Comparison of ENCODE assay signal across 22 cellular contexts in genomic region chr11:1387521-1387920, GRCh38. TPM values are rescaled to one million over a fixed set of nuclear protein-coding genes. Genes with fewer than 3 reads are reported as not detected.
DNase-seq lines count a peak whose midpoint lies in the region; ATAC-seq and TF ChIP-seq lines count a peak whose summit lies in the region.
"Had no signal": no experiment of that assay in that cellular context is flagged by ENCODE, and none has a peak within 500 bp of the region (broad histone marks: within the 10 kb centered on the region; RNA-seq: fewer than 3 reads in every experiment).

No MANE protein-coding gene starts in this region.

- peaks cover 39% of the 10 kb centered on the region for H3K27me3 Mint-ChIP-seq in activated CD4-positive, alpha-beta T cell treated with anti-CD3 and anti-CD28 coated beads, Interleukin-2, amount 10 ng/mL, durations not matched to agents 24 days and 14 days
- peaks cover 14% of the 10 kb centered on the region for H3K27me3 Mint-ChIP-seq in CD8-positive, alpha-beta T cell (ENCODE audit: low read depth)
- peaks cover 17% of the 10 kb centered on the region for H3K27me3 Mint-ChIP-seq in central memory CD8-positive, alpha-beta T cell
- peaks cover 70% of the 10 kb centered on the region for H3K27me3 Mint-ChIP-seq in nephron progenitor cell (ENCODE audit: low read depth, poor library complexity)

- H3K79me2 ChIP-seq in MM.1S (ENCODE audit: low read length), result no peaks in the 10 kb centered on the region

- H3K9me2 ChIP-seq in MM.1S (replicated peaks; ENCODE audit: insufficient read depth, low read length), result no peaks in the 10 kb centered on the region

- DNase-seq in activated CD4-positive, alpha-beta T cell treated with anti-CD3 and anti-CD28 coated beads, Interleukin-2, amount 10 ng/mL, durations not matched to agents 24 days and 14 days, result no peak
- DNase-seq in activated CD4-positive, alpha-beta T cell treated with anti-CD3 and anti-CD28 coated beads, Interleukin-2, amount 50 U/mL, for 48 hours, result no peak
- no peak for DNase-seq in CD8-positive, alpha-beta T cell
- DNase-seq in central memory CD8-positive, alpha-beta T cell (ENCODE audit: low spot score in 2 of 2), result no peak
- DNase-seq in nephron progenitor cell, result no peak
- DNase-seq in HEK293T (ENCODE audit: extremely low spot score), result no peak
- no peak for DNase-seq in GM03348 (ENCODE audit: low spot score)
- DNase-seq in MM.1S, result no peak
- DNase-seq: activated gamma-delta T cell; BE2C; effector memory CD4-positive, alpha-beta T cell; GF-D8; head of caudate nucleus; NCI-H1417 treated with DMSO at 0.1 percent for 48 hours; NCI-H2171 treated with DMSO at 0.1 percent for 48 hours; NCI-H748 treated with DMSO at 0.1 percent for 48 hours; stimulated activated CD4-positive, alpha-beta T cell treated with anti-CD3 and anti-CD28 coated beads, Interleukin-2, amount 100 ng/mL, for 48 hours had no signal

- POLR2A ChIA-PET in CD8-positive, alpha-beta T cell (lab: Charles Lee), result no interaction called here
- POLR2A ChIA-PET in HEK293T (lab: Yijun Ruan, JAX), result no interaction called here

- H3K4me3 Mint-ChIP-seq in activated CD4-positive, alpha-beta T cell treated with anti-CD3 and anti-CD28 coated beads, Interleukin-2, amount 10 ng/mL, durations not matched to agents 24 days and 14 days, result peak overlapping the region; percentile 7
- H3K4me3 Mint-ChIP-seq in CD8-positive, alpha-beta T cell, result peak overlapping the region; percentile 24
- H3K4me3 Mint-ChIP-seq in central memory CD8-positive, alpha-beta T cell, result peak overlapping the region; percentile 56
- H3K4me3 Mint-ChIP-seq in nephron progenitor cell, result peak overlapping the region; percentile 45

- no peak overlapping the region for H2AFZ ChIP-seq in MM.1S (ENCODE audit: low read length)

- H3K4me2 ChIP-seq in MM.1S (ENCODE audit: low read depth, low read length), result no peak overlapping the region

- peaks cover 19% of the 10 kb centered on the region for H3K4me1 ChIP-seq in CD8-positive, alpha-beta T cell (ENCODE audit: insufficient read depth, low read length)
- no peaks in the 10 kb centered on the region for H3K4me1 ChIP-seq in MM.1S (ENCODE audit: low read length)
- H3K4me1 ChIP-seq: BE2C had no signal

- no peak overlapping the region for H3K27ac Mint-ChIP-seq in activated CD4-positive, alpha-beta T cell treated with anti-CD3 and anti-CD28 coated beads, Interleukin-2, amount 10 ng/mL, durations not matched to agents 24 days and 14 days
- H3K27ac Mint-ChIP-seq in CD8-positive, alpha-beta T cell, result no peak overlapping the region
- no peak overlapping the region for H3K27ac Mint-ChIP-seq in central memory CD8-positive, alpha-beta T cell (ENCODE audit: low read depth)
- H3K27ac Mint-ChIP-seq in nephron progenitor cell, result no peak overlapping the region

- peaks cover 12% of the 10 kb centered on the region for H3K4me1 Mint-ChIP-seq in activated CD4-positive, alpha-beta T cell treated with anti-CD3 and anti-CD28 coated beads, Interleukin-2, amount 10 ng/mL, durations not matched to agents 24 days and 14 days
- H3K4me1 Mint-ChIP-seq in CD8-positive, alpha-beta T cell (ENCODE audit: low read depth), result peaks cover 14% of the 10 kb centered on the region
- H3K4me1 Mint-ChIP-seq in central memory CD8-positive, alpha-beta T cell, result peaks cover 11% of the 10 kb centered on the region
- no peaks in the 10 kb centered on the region for H3K4me1 Mint-ChIP-seq in nephron progenitor cell

- TF ChIP-seq CTCF in CD8-positive, alpha-beta T cell (IDR thresholded peaks at IDR 0.05), result no peak
- TF ChIP-seq CTCF in nephron progenitor cell (IDR thresholded peaks at IDR 0.05), result no peak
- no peak for TF ChIP-seq CTCF in MM.1S (IDR thresholded peaks at IDR 0.05; ENCODE audit: low read length)

- H3K9ac ChIP-seq in MM.1S (ENCODE audit: low read length), result no peak overlapping the region

- CTCF ChIA-PET in CD8-positive, alpha-beta T cell (lab: Charles Lee), result no interaction called here
- CTCF ChIA-PET in HEK293T (lab: Yijun Ruan, JAX), result no interaction called here

- no peaks in the 10 kb centered on the region for H3K9me3 Mint-ChIP-seq in activated CD4-positive, alpha-beta T cell treated with anti-CD3 and anti-CD28 coated beads, Interleukin-2, amount 10 ng/mL, durations not matched to agents 24 days and 14 days
- no peaks in the 10 kb centered on the region for H3K9me3 Mint-ChIP-seq in CD8-positive, alpha-beta T cell
- no peaks in the 10 kb centered on the region for H3K9me3 Mint-ChIP-seq in central memory CD8-positive, alpha-beta T cell
- H3K9me3 Mint-ChIP-seq in nephron progenitor cell, result no peaks in the 10 kb centered on the region

- H3K27ac ChIP-seq in CD8-positive, alpha-beta T cell (ENCODE audit: low read depth, low read length), result no peak overlapping the region
- no peak overlapping the region for H3K27ac ChIP-seq in MM.1S (ENCODE audit: low read length)

- H3F3A ChIP-seq in MM.1S (ENCODE audit: insufficient read depth, low read length), result no peaks in the 10 kb centered on the region

- intact Hi-C loops in activated CD4-positive, alpha-beta T cell treated with anti-CD3 and anti-CD28 coated beads, Interleukin-2, amount 10 ng/mL, durations not matched to agents 24 days and 14 days (cut with micrococcal nuclease), result loop anchor here (10.0 kb wide), 1 partner anchor 187 kb away; the partner anchor contains the start of gene DUSP8
- intact Hi-C loops in CD8-positive, alpha-beta T cell (cut with DNase I, micrococcal nuclease), result loop anchor here (5.0 kb wide), 2 partner anchors 125 to 695 kb away; no protein-coding TSS in a partner anchor

- H3K9me3 ChIP-seq in CD8-positive, alpha-beta T cell (ENCODE audit: low read length), result no peaks in the 10 kb centered on the region
- H3K9me3 ChIP-seq in MM.1S (replicated peaks; ENCODE audit: insufficient read depth, low read length), result no peaks in the 10 kb centered on the region
- H3K9me3 ChIP-seq: BE2C, HAP-1 had no signal

- no peaks in the 10 kb centered on the region for H3K36me3 ChIP-seq in CD8-positive, alpha-beta T cell (ENCODE audit: insufficient read depth, low read length)
- H3K36me3 ChIP-seq in MM.1S (replicated peaks; ENCODE audit: insufficient read depth, low read length), result no peaks in the 10 kb centered on the region
- H3K36me3 ChIP-seq: BE2C, HAP-1 had no signal

- H3K4me3 ChIP-seq in CD8-positive, alpha-beta T cell (ENCODE audit: low read depth, low read length), result no peak overlapping the region
- H3K4me3 ChIP-seq in MM.1S (ENCODE audit: low read length), result no peak overlapping the region
- H3K4me3 ChIP-seq: GM12878, HAP-1, lung had no signal

- ATAC-seq in CD8-positive, alpha-beta T cell, result no peak
- ATAC-seq in central memory CD8-positive, alpha-beta T cell (replicated peaks; ENCODE audit: extremely low read depth, poor library complexity, severe bottlenecking), result no peak
- ATAC-seq: activated CD4-positive, CD25-positive, alpha-beta regulatory T cell treated with anti-CD3 and anti-CD28 coated beads, Interleukin-2, amount 50 U/mL, for 24 hours; GM12878; HepG2 had no signal

- H3K27me3 ChIP-seq in CD8-positive, alpha-beta T cell (ENCODE audit: insufficient read depth, low read length), result peaks cover 6% of the 10 kb centered on the region
- H3K27me3 ChIP-seq in MM.1S (replicated peaks; ENCODE audit: insufficient read depth, low read length), result peaks cover 70% of the 10 kb centered on the region

- no peaks in the 10 kb centered on the region for H4K20me1 ChIP-seq in MM.1S (ENCODE audit: insufficient read depth, low read length)

- no peaks in the 10 kb centered on the region for H3K36me3 Mint-ChIP-seq in activated CD4-positive, alpha-beta T cell treated with anti-CD3 and anti-CD28 coated beads, Interleukin-2, amount 10 ng/mL, durations not matched to agents 24 days and 14 days (ENCODE audit: low read depth)
- H3K36me3 Mint-ChIP-seq in CD8-positive, alpha-beta T cell, result no peaks in the 10 kb centered on the region
- peaks cover 3% of the 10 kb centered on the region for H3K36me3 Mint-ChIP-seq in central memory CD8-positive, alpha-beta T cell (ENCODE audit: insufficient read depth)
- H3K36me3 Mint-ChIP-seq in nephron progenitor cell (ENCODE audit: low read depth), result no peaks in the 10 kb centered on the region

TF ChIP-seq in HEK293T, 16 proteins besides CTCF, POLR2A, EP300 and RAD21:
- TF ChIP-seq TARDBP (IDR thresholded peaks at IDR 0.05) (no peak), SP1 (IDR thresholded peaks at IDR 0.05) (no peak), FOXM1 (IDR thresholded peaks at IDR 0.05; ENCODE audit: borderline replicate concordance) (no peak), ARNT (IDR thresholded peaks at IDR 0.05) (no peak), FOXK2 (IDR thresholded peaks at IDR 0.05) (no peak), LEF1 (IDR thresholded peaks at IDR 0.05; ENCODE audit: borderline replicate concordance) (no peak), PKNOX1 (IDR thresholded peaks at IDR 0.05) (no peak), SUZ12 (IDR thresholded peaks at IDR 0.05) (no peak), HDGF (IDR thresholded peaks at IDR 0.05; ENCODE audit: borderline replicate concordance) (no peak)

RNA-seq across cellular contexts. Expression of gene BRSK2, which starts 2.2 kb away (rescaled TPM):
- 0.84 and 0.97 TPM in 2 replicates for total RNA-seq in activated CD4-positive, alpha-beta T cell treated with anti-CD3 and anti-CD28 coated beads, Interleukin-2, amount 10 ng/mL, durations not matched to agents 24 days and 14 days
- total RNA-seq in CD8-positive, alpha-beta T cell, result under 1 TPM; 0.19 to 0.31 TPM
